In the genomic region with DNA sequence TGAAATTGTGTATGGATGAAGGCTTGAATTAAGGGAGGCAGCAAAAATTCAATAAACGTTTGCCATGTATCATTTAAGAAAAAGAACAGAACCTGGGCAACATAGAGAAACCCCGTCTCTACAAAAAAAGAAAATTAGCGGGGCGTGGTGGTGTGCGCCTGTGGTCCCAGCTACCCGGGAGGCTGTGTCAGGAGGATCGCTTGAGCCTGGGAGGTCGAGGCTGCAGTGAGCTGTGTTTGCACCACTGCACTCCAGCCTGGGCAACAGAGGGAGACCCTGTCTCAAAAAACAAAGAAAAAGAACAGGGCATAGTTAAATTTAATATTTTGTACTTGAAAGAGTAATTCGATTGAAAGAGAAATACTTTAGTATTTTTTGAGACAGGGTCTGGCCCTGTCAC, we compare ENCODE assay signal across 8 cellular contexts. TPM values are rescaled to one million over a fixed set of nuclear protein-coding genes. Genes with fewer than 3 reads are reported as not detected.
DNase-seq lines count a peak whose midpoint lies in the region; ATAC-seq, FAIRE-seq and TF ChIP-seq lines count a peak whose summit lies in the region.

No MANE protein-coding gene starts in this region.

- H3K9me3 Mint-ChIP-seq in Caco-2 (ENCODE audit: unreplicated experiment), result no peaks in the 10 kb centered on the region

- POLR2A ChIA-PET in Caco-2 (lab: Charles Lee) (no interaction called here), OCI-LY7 (lab: Charles Lee) (interaction anchor here (1.5 to 1.6 kb wide), 2 partner anchors 63 to 113 kb away, joined by 4 to 7 read pairs; no protein-coding TSS in a partner anchor), endothelial cell of umbilical vein (lab: Charles Lee) (no interaction called here)

- peak overlapping the region; percentile 91 for H3K9ac ChIP-seq in endothelial cell of umbilical vein (replicated peaks; ENCODE audit: extremely low read depth, insufficient read depth, low read length)

- H3K4me1 Mint-ChIP-seq in Caco-2 (ENCODE audit: low read depth, unreplicated experiment), result peaks cover 13% of the 10 kb centered on the region

- no peaks in the 10 kb centered on the region for H3K27me3 ChIP-seq in Caco-2 (replicated peaks; ENCODE audit: control insufficient read depth, insufficient read depth, low read length)
- H3K27me3 ChIP-seq in endothelial cell of umbilical vein (ENCODE audit: control insufficient read depth in 2 of 2, insufficient read depth in 2 of 2, low read length in 2 of 2), result no peaks in the 10 kb centered on the region
- no peaks in the 10 kb centered on the region for H3K27me3 ChIP-seq in ovary

- H3K9me2 ChIP-seq in OCI-LY7 (ENCODE audit: insufficient read depth, low read length), result no peaks in the 10 kb centered on the region

- TF ChIP-seq EP300 in ovary (IDR thresholded peaks at IDR 0.05), result no peak

- H3K4me2 ChIP-seq in OCI-LY7 (ENCODE audit: low read length), result peak overlapping the region; percentile 87
- peak overlapping the region; percentile 98 for H3K4me2 ChIP-seq in endothelial cell of umbilical vein (ENCODE audit: insufficient read depth, low read length)

- dilution Hi-C loops in endothelial cell of umbilical vein (cut with MboI; ENCODE audit: extremely low pct_ligation_motif_present, low sequenced_read_pairs), result no loop called here

- intact Hi-C loops in Caco-2 (cut with micrococcal nuclease; ENCODE audit: unreplicated experiment) (no loop called here), OCI-LY7 (cut with micrococcal nuclease; ENCODE audit: unreplicated experiment) (loop anchor here (2.0 kb wide), 1 partner anchor 25 kb away; a partner anchor contains a TSS), endothelial cell of umbilical vein (cut with micrococcal nuclease) (no loop called here), ovary (cut with DNase I) (no loop called here)

- TF ChIP-seq CTCF in Caco-2 (IDR thresholded peaks at IDR 0.05; ENCODE audit: insufficient read depth in 1 of 2, low read depth in 1 of 2, low read length in 1 of 2, severe bottlenecking in 1 of 2, unreplicated experiment in 1 of 2) (no peak), OCI-LY7 (conservative IDR thresholded peaks at IDR 0.05; ENCODE audit: low read length) (no peak), endothelial cell of umbilical vein (IDR thresholded peaks at IDR 0.05; ENCODE audit: extremely low read depth in 1 of 2, insufficient read depth in 1 of 2, low read depth in 1 of 2, low read length in 2 of 2) (no peak), ovary (IDR thresholded peaks at IDR 0.05) (no peak)

- H2AFZ ChIP-seq in OCI-LY7 (ENCODE audit: low read length), result no peak overlapping the region
- no peak overlapping the region for H2AFZ ChIP-seq in endothelial cell of umbilical vein (ENCODE audit: low read depth, low read length)

- peak overlapping the region; percentile 97 for H3K4me3 Mint-ChIP-seq in Caco-2 (ENCODE audit: unreplicated experiment)

- no TSS peak for BruUV-seq in Caco-2 (replicated peaks; lab: Mats Ljungman, UMichigan)
- BruUV-seq in OCI-LY7 (replicated peaks; lab: Mats Ljungman, UMichigan), result no TSS peak
- no TSS peak for BruUV-seq in endothelial cell of umbilical vein (replicated peaks; lab: Mats Ljungman, UMichigan)

- no peak for ATAC-seq in HG03159 (IDR thresholded peaks at IDR 0.05; ENCODE audit: unreplicated experiment)

- DNase-seq in Caco-2, result no peak
- no peak for DNase-seq in OCI-LY7 (ENCODE audit: low spot score)
- no peak for DNase-seq in endothelial cell of umbilical vein (ENCODE audit: low read depth, low spot score)
- DNase-seq in ovary, result no peak
- no peak for DNase-seq in NCI-H128 (lab: John Stamatoyannopoulos, UW; ENCODE audit: unreplicated experiment)
- DNase-seq in HK-2 (ENCODE audit: unreplicated experiment), result no peak
- no peak for DNase-seq in superior temporal gyrus (ENCODE audit: extremely low spot score)

- no peaks in the 10 kb centered on the region for H3K9me1 ChIP-seq in endothelial cell of umbilical vein (replicated peaks; ENCODE audit: control insufficient read depth, extremely low read depth, insufficient read depth, low read length)

- H3K4me1 ChIP-seq in Caco-2, result peaks cover 13% of the 10 kb centered on the region
- peaks cover 28% of the 10 kb centered on the region for H3K4me1 ChIP-seq in OCI-LY7 (ENCODE audit: insufficient read depth, low read length, poor library complexity, severe bottlenecking)
- peaks cover 27% of the 10 kb centered on the region for H3K4me1 ChIP-seq in endothelial cell of umbilical vein (ENCODE audit: control insufficient read depth, extremely low read depth, insufficient read depth, low read length)
- H3K4me1 ChIP-seq in ovary (ENCODE audit: insufficient read depth), result peaks cover 14% of the 10 kb centered on the region

- 57 to 63% (median 63%) methylated on average over 9 of the region's 9 CpGs for WGBS in ovary, 3 donors

- H4K20me1 ChIP-seq in OCI-LY7 (ENCODE audit: insufficient read depth, low read length) (peaks cover 36% of the 10 kb centered on the region), endothelial cell of umbilical vein (replicated peaks; ENCODE audit: control insufficient read depth, extremely low read depth, insufficient read depth, low read length) (peaks cover 11% of the 10 kb centered on the region)

- peak overlapping the region; percentile 82 for H3K4me3 ChIP-seq in Caco-2 (ENCODE audit: low read depth, low read length)
- H3K4me3 ChIP-seq in OCI-LY7 (ENCODE audit: low read depth, low read length, poor library complexity, severe bottlenecking), result peak overlapping the region; percentile 88
- peak overlapping the region; percentile 85 to 93 (median 86) for H3K4me3 ChIP-seq in endothelial cell of umbilical vein (replicated peaks in 1 of 3; ENCODE audit: insufficient read depth in 1 of 3, low read depth in 1 of 3, low read length in 3 of 3)
- peak overlapping the region; percentile 95 for H3K4me3 ChIP-seq in ovary

- H3K27me3 Mint-ChIP-seq in Caco-2 (ENCODE audit: insufficient read depth, unreplicated experiment), result no peaks in the 10 kb centered on the region

- CTCF ChIA-PET in Caco-2 (lab: Charles Lee) (interaction anchor here (1.1 kb wide), 1 partner anchor 70 kb away, joined by 3 read pairs; no protein-coding TSS in a partner anchor), OCI-LY7 (lab: Charles Lee; ENCODE audit: unreplicated experiment) (no interaction called here), endothelial cell of umbilical vein (lab: Charles Lee) (interaction anchor here (2.0 kb wide), 1 partner anchor 13 kb away, joined by 5 read pairs; no protein-coding TSS in a partner anchor)

- peaks cover 49% of the 10 kb centered on the region for H3K36me3 Mint-ChIP-seq in Caco-2 (ENCODE audit: insufficient read depth, unreplicated experiment)

- H3K27ac ChIP-seq in OCI-LY7 (ENCODE audit: low read depth, low read length, poor library complexity, severe bottlenecking) (peak overlapping the region; percentile 65), endothelial cell of umbilical vein (ENCODE audit: insufficient read depth, low read depth, low read length) (no peak overlapping the region), ovary (no peak overlapping the region)

- no peak for FAIRE-seq in endothelial cell of umbilical vein (lab: Jason Lieb, UNC)

- H3K79me2 ChIP-seq in OCI-LY7 (ENCODE audit: insufficient read depth, low read depth, low read length), result peaks cover 64% of the 10 kb centered on the region
- H3K79me2 ChIP-seq in endothelial cell of umbilical vein (ENCODE audit: control insufficient read depth, insufficient read depth, low read length), result peaks cover 65% of the 10 kb centered on the region

- H3K9me3 ChIP-seq in Caco-2, result no peaks in the 10 kb centered on the region
- H3K9me3 ChIP-seq in OCI-LY7 (ENCODE audit: low read length), result no peaks in the 10 kb centered on the region
- H3K9me3 ChIP-seq in endothelial cell of umbilical vein (replicated peaks; ENCODE audit: control insufficient read depth, insufficient read depth, low read length), result no peaks in the 10 kb centered on the region
- H3K9me3 ChIP-seq in ovary, result no peaks in the 10 kb centered on the region

- peak overlapping the region; percentile 86 for H3K27ac Mint-ChIP-seq in Caco-2 (ENCODE audit: unreplicated experiment)

- no peaks in the 10 kb centered on the region; the same call in 1 of the 2 replicates for H3K36me3 ChIP-seq in Caco-2 (ENCODE audit: control insufficient read depth, insufficient read depth, low read length)
- H3K36me3 ChIP-seq in OCI-LY7 (ENCODE audit: insufficient read depth, low read length), result peaks cover 81% of the 10 kb centered on the region
- H3K36me3 ChIP-seq in endothelial cell of umbilical vein (ENCODE audit: control insufficient read depth in 2 of 2, extremely low read depth in 1 of 2, insufficient read depth in 2 of 2, low read length in 2 of 2), result peaks cover 6% of the 10 kb centered on the region in 2 experiments
- no peaks in the 10 kb centered on the region for H3K36me3 ChIP-seq in ovary

- TF ChIP-seq POLR2A in endothelial cell of umbilical vein (IDR thresholded peaks at IDR 0.05; ENCODE audit: low read depth, low read length) (no peak), ovary (IDR thresholded peaks at IDR 0.05) (no peak)

RNA-seq across cellular contexts. Expression of a gene that starts 1.4 kb away (rescaled TPM):
- total RNA-seq in Caco-2 (2022) (180 and 201 TPM in 2 replicates), OCI-LY7 (2022) (209 and 233 TPM in 2 replicates), endothelial cell of umbilical vein (89.2 and 91.9 TPM in 2 replicates), ovary (100 to 1,000 TPM in 1 of 7 donors, 10 to 100 TPM in 6; 66.2 to 100 (median 86.1) TPM)
- total RNA-seq in OCI-LY7 (2014; rRNA removed; shearing (Covaris generic)), result 308 and 460 TPM in 2 replicates
- polyA plus RNA-seq in endothelial cell of umbilical vein (52.0 and 55.0 TPM in 2 replicates), ovary (10 to 100 TPM; 77.7 to 83.7 TPM)
- polyA plus RNA-seq in endothelial cell of umbilical vein (2011; cell fraction: cytosol; rRNA removed), result 75.2 and 99.6 TPM in 2 replicates
- polyA plus RNA-seq in endothelial cell of umbilical vein (2011; cell fraction: nucleus; rRNA removed), result 64.5 and 65.2 TPM in 2 replicates
- polyA plus RNA-seq in endothelial cell of umbilical vein (2012), result 102 and 120 TPM in 2 replicates
- 159 and 176 TPM in 2 replicates for polyA minus RNA-seq in endothelial cell of umbilical vein
- 80.3 TPM for polyA minus RNA-seq in endothelial cell of umbilical vein (2011; cell fraction: cytosol; rRNA and poly(A)+ RNA removed)
- 38.4 and 54.0 TPM in 2 replicates for polyA minus RNA-seq in endothelial cell of umbilical vein (2011; cell fraction: nucleus; rRNA and poly(A)+ RNA removed)

RNA-seq across cellular contexts. Expression of a gene that starts 25.4 kb away (rescaled TPM):
- total RNA-seq in Caco-2 (2022) (33.2 and 40.2 TPM in 2 replicates), OCI-LY7 (2022) (22.6 and 27.5 TPM in 2 replicates), endothelial cell of umbilical vein (12.4 and 12.9 TPM in 2 replicates), ovary (10 to 100 TPM in 2 of 7 donors, 1 to 10 TPM in 5; 6.6 to 13.0 (median 8.5) TPM)
- 22.4 and 30.0 TPM in 2 replicates for total RNA-seq in OCI-LY7 (2014; rRNA removed; shearing (Covaris generic))
- polyA plus RNA-seq in endothelial cell of umbilical vein (20.3 and 24.9 TPM in 2 replicates), ovary (10 to 100 TPM in 1 of 2 donors, 1 to 10 TPM in 1; 8.9 to 15.1 TPM)
- polyA plus RNA-seq in endothelial cell of umbilical vein (2011; cell fraction: cytosol; rRNA removed), result 19.2 and 19.6 TPM in 2 replicates
- 9.0 and 11.1 TPM in 2 replicates for polyA plus RNA-seq in endothelial cell of umbilical vein (2011; cell fraction: nucleus; rRNA removed)
- 18.4 and 21.4 TPM in 2 replicates for polyA plus RNA-seq in endothelial cell of umbilical vein (2012)
- 22.9 and 23.2 TPM in 2 replicates for polyA minus RNA-seq in endothelial cell of umbilical vein
- 5.9 TPM for polyA minus RNA-seq in endothelial cell of umbilical vein (2011; cell fraction: cytosol; rRNA and poly(A)+ RNA removed)
- polyA minus RNA-seq in endothelial cell of umbilical vein (2011; cell fraction: nucleus; rRNA and poly(A)+ RNA removed), result 3.1 and 5.6 TPM in 2 replicates

RNA-seq across cellular contexts. Expression of a gene that starts 52.0 kb away (rescaled TPM):
- 53.3 and 58.0 TPM in 2 replicates for total RNA-seq in Caco-2 (2022)
- total RNA-seq in OCI-LY7 (2014; rRNA removed; shearing (Covaris generic)), result 0.67 and 1.4 TPM in 2 replicates
- total RNA-seq in OCI-LY7 (2022), result 1.5 TPM in 2 replicates
- 25.7 and 26.9 TPM in 2 replicates for total RNA-seq in endothelial cell of umbilical vein
- 18.0 and 22.4 TPM in 2 replicates for polyA plus RNA-seq in endothelial cell of umbilical vein
- polyA plus RNA-seq in endothelial cell of umbilical vein (2011; cell fraction: cytosol; rRNA removed), result 23.3 and 24.7 TPM in 2 replicates
- 21.4 and 26.1 TPM in 2 replicates for polyA plus RNA-seq in endothelial cell of umbilical vein (2011; cell fraction: nucleus; rRNA removed)
- polyA plus RNA-seq in endothelial cell of umbilical vein (2012), result 20.2 and 25.0 TPM in 2 replicates
- 40.8 and 49.6 TPM in 2 replicates for polyA minus RNA-seq in endothelial cell of umbilical vein
- polyA minus RNA-seq in endothelial cell of umbilical vein (2011; cell fraction: cytosol; rRNA and poly(A)+ RNA removed), result 0.51 TPM
- 14.7 and 17.6 TPM in 2 replicates for polyA minus RNA-seq in endothelial cell of umbilical vein (2011; cell fraction: nucleus; rRNA and poly(A)+ RNA removed)
- total RNA-seq in ovary, result 10 to 100 TPM; 13.4 to 38.4 (median 34.0) TPM
- 10 to 100 TPM; 20.9 to 23.2 TPM for polyA plus RNA-seq in ovary

Comparison
In these comparisons a context has a peak if more than half of its experiments do, and no peak if none do; other contexts are left out.
1. RNA of a gene that starts 52.0 kb away (total RNA-seq): 53.3 to 58.0 TPM in Caco-2, 13.4 to 38.4 TPM in ovary and 25.7 to 26.9 TPM in endothelial cell of umbilical vein; 0.67 to 1.5 TPM in OCI-LY7; every median in the first group is over 4 times any median in the second.
2. Peak in every context shown above with its lines, with median percentiles within 50 percentile points of each other: H3K4me3 ChIP-seq.